ENCODE assay signal across 8 cellular contexts in genomic region chr15:56918907-56919707, GRCh38. TPM values are rescaled to one million over a fixed set of nuclear protein-coding genes. Genes with fewer than 3 reads are reported as not detected.
DNase-seq lines count a peak whose midpoint lies in the region; ATAC-seq and TF ChIP-seq lines count a peak whose summit lies in the region.

No MANE protein-coding gene starts in this region.

- H3K36me3 Mint-ChIP-seq in neural crest cell (ENCODE audit: low read depth) = peaks cover 31% of the 10 kb centered on the region

- peaks cover 11% of the 10 kb centered on the region for H3K9me3 Mint-ChIP-seq in neural crest cell

- DNase-seq in ACHN (peak; percentile 63), OCI-M1 (lab: John Stamatoyannopoulos, UW) (peak; percentile 60), fibroblast of peridontal ligament (ENCODE audit: extremely low read depth) (peak; percentile 52), neural crest cell (ENCODE audit: low read depth, low spot score) (peak; percentile 53), substantia nigra (lab: John Stamatoyannopoulos, UW) (peak in 34 of 49 donors; percentile 10 to 74 (median 47))
- DNase-seq in activated effector memory CD4-positive, alpha-beta T cell treated with Interleukin-2 at 50 U/mL for 16 hours = peak; percentile 41

- H3K4me3 Mint-ChIP-seq in neural crest cell = peak overlapping the region; percentile 95

- in situ Hi-C loops in ACHN (cut with HindIII; ENCODE audit: low pct_ligation_motif_present, low pct_unique_long_range_greater_than_20kb, low sequenced_read_pairs) = no loop called here

- H3K27me3 Mint-ChIP-seq in neural crest cell (ENCODE audit: low read depth) = no peaks in the 10 kb centered on the region

- ATAC-seq in GM18520 (IDR thresholded peaks at IDR 0.05; ENCODE audit: unreplicated experiment) (peak; percentile 15), HG03064 (IDR thresholded peaks at IDR 0.05; ENCODE audit: low read depth, unreplicated experiment) (peak; percentile 16)

- H3K27ac ChIP-seq in substantia nigra (ENCODE audit: low read depth, low read length, poor library complexity, severe bottlenecking) = peak overlapping the region; percentile 96

- peak overlapping the region; percentile 92 for H3K27ac Mint-ChIP-seq in neural crest cell (ENCODE audit: unreplicated experiment)

- H3K4me1 Mint-ChIP-seq in neural crest cell = peaks cover 47% of the 10 kb centered on the region

- TF ChIP-seq CTCF in neural crest cell (conservative IDR thresholded peaks at IDR 0.05) = no peak

RNA-seq across cellular contexts. Expression of gene TCF12, which starts 0.7 kb away (rescaled TPM):
- total RNA-seq in neural crest cell = 207 and 232 TPM in 2 replicates

Comparison
In these comparisons a context has a peak if more than half of its experiments do, and no peak if none do; other contexts are left out.
1. Peak in every context shown above with its lines: DNase-seq, ATAC-seq and H3K27ac ChIP-seq.